In the genomic region with DNA sequence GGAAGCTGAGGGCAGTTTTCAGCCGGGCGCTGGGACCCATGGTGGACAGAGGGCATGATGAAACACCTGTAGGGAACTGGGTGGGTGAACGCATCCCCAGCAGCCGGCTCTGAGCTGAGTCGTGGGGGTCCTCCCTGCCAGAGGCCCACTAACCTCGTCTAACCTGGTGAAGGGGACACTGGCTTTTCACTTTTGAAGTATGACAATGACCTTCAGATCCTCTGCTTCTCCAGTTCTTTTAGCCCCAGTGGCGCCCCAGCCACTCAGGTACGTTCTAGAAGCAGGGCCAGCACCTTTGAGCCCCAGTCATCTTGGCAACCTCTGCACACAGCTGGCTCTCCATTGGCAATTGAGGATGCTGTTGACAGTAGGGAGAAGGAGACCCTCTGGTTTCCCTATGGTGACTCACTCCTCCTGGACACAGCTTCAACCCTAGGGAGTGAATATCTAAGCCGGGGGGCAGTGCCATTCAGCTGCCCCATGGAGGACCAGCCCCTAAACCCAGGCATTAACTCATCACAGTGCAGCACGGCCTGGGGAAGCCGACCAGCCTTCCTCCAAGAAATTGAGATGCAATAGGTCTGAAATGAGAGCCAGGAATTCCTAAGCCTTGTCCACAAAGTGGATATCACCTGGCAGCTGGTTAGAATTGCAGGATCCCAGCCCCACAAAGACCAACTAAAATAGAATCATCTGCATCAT, we compare ENCODE assay signal across 13 cellular contexts. TPM values are rescaled to one million over a fixed set of nuclear protein-coding genes. Genes with fewer than 3 reads are reported as not detected.
A peak's percentile ranks its signal among the peaks of the same experiment; 100 is the strongest.
DNase-seq lines count a peak whose midpoint lies in the region; ATAC-seq and TF ChIP-seq lines count a peak whose summit lies in the region.
"Had no signal": no experiment of that assay in that cellular context is flagged by ENCODE, and none has a peak within 500 bp of the region (broad histone marks: within the 10 kb centered on the region; RNA-seq: fewer than 3 reads in every experiment).

No MANE protein-coding gene starts in this region.

- no peaks in the 10 kb centered on the region for H3K9me3 ChIP-seq in T-helper 17 cell (ENCODE audit: control insufficient read depth, low read length, poor library complexity, severe bottlenecking)
- H3K9me3 ChIP-seq: body of pancreas, SJCRH30 had no signal

- H3K27me3 Mint-ChIP-seq in activated T-cell treated with anti-CD3 and anti-CD28 coated beads, Interleukin-2, amount 50 U/mL, for 4 hours (ENCODE audit: low read depth): no peaks in the 10 kb centered on the region
- H3K27me3 Mint-ChIP-seq in T-helper 17 cell: no peaks in the 10 kb centered on the region
- H3K27me3 Mint-ChIP-seq in endothelial cell (ENCODE audit: unreplicated experiment): peaks cover 4% of the 10 kb centered on the region
- no peaks in the 10 kb centered on the region for H3K27me3 Mint-ChIP-seq in stimulated activated naive CD8-positive, alpha-beta T cell treated with anti-CD3 and anti-CD28 coated beads, Interleukin-15, Interleukin-2, amounts not matched to agents 100 ng/mL and 50 ng/mL, for 24 hours

- DNase-seq in activated T-cell treated with anti-CD3 and anti-CD28 coated beads, Interleukin-2, amount 50 U/mL, for 4 hours: no peak
- DNase-seq in activated T-cell treated with anti-CD3 and anti-CD28 coated beads for 4 hours: no peak
- no peak for DNase-seq in T-helper 17 cell
- no peak for DNase-seq in endothelial cell (ENCODE audit: low spot score)
- DNase-seq in 8988T: no peak
- no peak for DNase-seq in stimulated activated CD4-positive, alpha-beta T cell treated with anti-CD3 and anti-CD28 coated beads, Interleukin-4, amount 100 ng/mL, for 1 hour
- DNase-seq: body of pancreas; DMS153; NCI-H1105; SJCRH30; stimulated activated CD4-positive, alpha-beta T cell treated with anti-CD3 and anti-CD28 coated beads, Interleukin-4, amount 100 ng/mL, for 4 hours had no signal

- no peaks in the 10 kb centered on the region for H3K9me3 Mint-ChIP-seq in activated T-cell treated with anti-CD3 and anti-CD28 coated beads, Interleukin-2, amount 50 U/mL, for 4 hours
- no peaks in the 10 kb centered on the region for H3K9me3 Mint-ChIP-seq in endothelial cell (ENCODE audit: unreplicated experiment)
- H3K9me3 Mint-ChIP-seq in stimulated activated naive CD8-positive, alpha-beta T cell treated with anti-CD3 and anti-CD28 coated beads, Interleukin-15, Interleukin-2, amounts not matched to agents 100 ng/mL and 50 ng/mL, for 24 hours: no peaks in the 10 kb centered on the region

- no peak for TF ChIP-seq CTCF in endothelial cell (IDR thresholded peaks at IDR 0.05; ENCODE audit: unreplicated experiment)

- H3K27ac Mint-ChIP-seq in T-helper 17 cell (no peak overlapping the region), endothelial cell (ENCODE audit: unreplicated experiment) (peak overlapping the region; percentile 32)
- peak overlapping the region; percentile 88 for H3K27ac Mint-ChIP-seq in stimulated activated naive CD8-positive, alpha-beta T cell treated with anti-CD3 and anti-CD28 coated beads, Interleukin-15, Interleukin-2, amounts not matched to agents 100 ng/mL and 50 ng/mL, for 24 hours

- peaks cover 21% of the 10 kb centered on the region for H3K36me3 Mint-ChIP-seq in activated T-cell treated with anti-CD3 and anti-CD28 coated beads, Interleukin-2, amount 50 U/mL, for 4 hours (ENCODE audit: insufficient read depth)
- H3K36me3 Mint-ChIP-seq in T-helper 17 cell (ENCODE audit: low read depth) (peaks cover 2% of the 10 kb centered on the region), endothelial cell (ENCODE audit: low read depth, unreplicated experiment) (peaks cover 19% of the 10 kb centered on the region)
- peaks cover 33% of the 10 kb centered on the region for H3K36me3 Mint-ChIP-seq in stimulated activated naive CD8-positive, alpha-beta T cell treated with anti-CD3 and anti-CD28 coated beads, Interleukin-15, Interleukin-2, amounts not matched to agents 100 ng/mL and 50 ng/mL, for 24 hours (ENCODE audit: low read depth)

- ATAC-seq in activated T-cell treated with anti-CD3 and anti-CD28 coated beads, Interleukin-2, amount 50 U/mL, for 4 hours: no peak
- ATAC-seq in T-helper 17 cell (no peak), HG02970 (IDR thresholded peaks at IDR 0.05; ENCODE audit: low FRiP score, unreplicated experiment) (no peak)
- ATAC-seq: body of pancreas had no signal

- peaks cover 51% of the 10 kb centered on the region for H3K4me1 Mint-ChIP-seq in activated T-cell treated with anti-CD3 and anti-CD28 coated beads, Interleukin-2, amount 50 U/mL, for 4 hours (ENCODE audit: low read depth)
- H3K4me1 Mint-ChIP-seq in T-helper 17 cell (peaks cover 40% of the 10 kb centered on the region), endothelial cell (ENCODE audit: unreplicated experiment) (peaks cover 29% of the 10 kb centered on the region)
- peaks cover 31% of the 10 kb centered on the region for H3K4me1 Mint-ChIP-seq in stimulated activated naive CD8-positive, alpha-beta T cell treated with anti-CD3 and anti-CD28 coated beads, Interleukin-15, Interleukin-2, amounts not matched to agents 100 ng/mL and 50 ng/mL, for 24 hours (ENCODE audit: low read depth)

- peak overlapping the region; percentile 26 for H3K4me3 Mint-ChIP-seq in activated T-cell treated with anti-CD3 and anti-CD28 coated beads, Interleukin-2, amount 50 U/mL, for 4 hours
- H3K4me3 Mint-ChIP-seq in T-helper 17 cell: peak overlapping the region; percentile 55
- H3K4me3 Mint-ChIP-seq in endothelial cell (ENCODE audit: unreplicated experiment): no peak overlapping the region
- peak overlapping the region; percentile 9 for H3K4me3 Mint-ChIP-seq in stimulated activated naive CD8-positive, alpha-beta T cell treated with anti-CD3 and anti-CD28 coated beads, Interleukin-15, Interleukin-2, amounts not matched to agents 100 ng/mL and 50 ng/mL, for 24 hours

RNA-seq across cellular contexts. Expression of a gene that starts 46.1 kb away (rescaled TPM):
- 10 to 100 TPM; 44.3 to 60.9 (median 47.9) TPM for total RNA-seq in activated T-cell treated with anti-CD3 and anti-CD28 coated beads, Interleukin-2, amount 50 U/mL, for 4 hours
- total RNA-seq in T-helper 17 cell (10 to 100 TPM; 97.2 to 99.3 TPM), endothelial cell (ENCODE audit: unreplicated experiment) (59.9 TPM)
